ENCODE assay signal across 23 cellular contexts in the genomic region with DNA sequence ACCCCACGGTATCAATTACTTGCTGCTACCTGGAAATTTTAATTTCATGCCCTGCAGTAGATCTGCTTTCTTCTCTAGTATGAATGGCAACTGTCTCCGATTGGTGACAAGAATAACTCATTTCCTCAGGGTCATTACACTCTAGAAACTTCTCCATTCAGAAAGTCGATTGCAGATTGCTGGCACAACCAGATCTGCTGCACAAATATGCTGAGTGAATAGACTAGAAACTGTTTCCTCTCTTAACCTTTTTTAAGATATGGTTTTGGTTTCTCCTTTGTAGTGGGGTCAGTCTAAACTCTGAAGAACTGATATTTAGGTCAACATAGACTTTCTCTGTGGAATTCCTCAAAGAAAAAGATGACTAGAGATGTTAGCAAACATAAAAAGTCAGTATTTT.
DNase-seq lines count a peak whose midpoint lies in the region; ATAC-seq, FAIRE-seq and TF ChIP-seq lines count a peak whose summit lies in the region.
"Had no signal": no experiment of that assay in that cellular context is flagged by ENCODE, and none has a peak within 500 bp of the region (broad histone marks: within the 10 kb centered on the region; RNA-seq: fewer than 3 reads in every experiment).

No MANE protein-coding gene starts in this region.

- TF ChIP-seq POLR2A in GM12892 (IDR thresholded peaks at IDR 0.05; ENCODE audit: low read depth, low read length): no peak
- TF ChIP-seq POLR2A in testis (IDR thresholded peaks at IDR 0.05): no peak

- WGBS in testis, 2 donors: 51 to 59% methylated on average over 3 of the region's 3 CpGs

- peak overlapping the region; percentile 53 for H3K4me2 ChIP-seq in KMS-11
- H3K4me2 ChIP-seq: BLaER1 had no signal

- H3K4me3 ChIP-seq in KMS-11 (IDR thresholded peaks at IDR 0.05; ENCODE audit: insufficient read depth, low read depth, low read length) (no peak overlapping the region), testis (no peak overlapping the region)
- H3K4me3 ChIP-seq: BLaER1, K562, SJCRH30 had no signal

- peak overlapping the region; percentile 3; the same call in 1 of the 2 replicates for H3K9ac ChIP-seq in KMS-11
- H3K9ac ChIP-seq: BLaER1 had no signal

- H3K79me2 ChIP-seq in KMS-11 (ENCODE audit: insufficient read depth, low read depth): no peaks in the 10 kb centered on the region

- no peaks in the 10 kb centered on the region for H3K27me3 ChIP-seq in KMS-11 (ENCODE audit: insufficient read depth, low read depth)
- H3K27me3 ChIP-seq in testis: no peaks in the 10 kb centered on the region
- H3K27me3 ChIP-seq: BLaER1, SJCRH30 had no signal

- peak overlapping the region; percentile 41 for H3K27ac ChIP-seq in KMS-11
- peak overlapping the region; percentile 3 to 39 for H3K27ac ChIP-seq in testis
- H3K27ac ChIP-seq: BLaER1, SJCRH30 had no signal

- no peaks in the 10 kb centered on the region for H3K9me3 ChIP-seq in testis
- H3K9me3 ChIP-seq: BLaER1, SJCRH30 had no signal

- TF ChIP-seq CTCF in KMS-11 (conservative IDR thresholded peaks at IDR 0.05; ENCODE audit: low read depth, low read length) (no peak), testis (IDR thresholded peaks at IDR 0.05) (no peak)

- H3K4me1 ChIP-seq in KMS-11 (ENCODE audit: low read depth, poor library complexity, severe bottlenecking): peaks cover 65% of the 10 kb centered on the region
- H3K4me1 ChIP-seq in testis: peaks cover 18% of the 10 kb centered on the region
- H3K4me1 ChIP-seq: BLaER1 had no signal

- FAIRE-seq in GM12892 (lab: Jason Lieb, UNC) (peak; percentile 74), endometrium (lab: Jason Lieb, UNC) (peak; percentile 54)
- FAIRE-seq: A204.1, K562 had no signal

- DNase-seq in GM12892 (ENCODE audit: insufficient read length): no peak
- DNase-seq in testis: no peak
- no peak for DNase-seq in left lobe of liver (ENCODE audit: low spot score)
- no peak for DNase-seq in SIG-M5 (lab: John Stamatoyannopoulos, UW)
- DNase-seq in HEK293T (ENCODE audit: extremely low spot score): no peak
- DNase-seq: CD4-positive, CD25-positive, alpha-beta regulatory T cell; DMS153; DND-41; NCI-H1694 treated with DMSO at 0.1 percent for 48 hours; NCI-H2171 treated with DMSO at 0.1 percent for 48 hours; NCI-H446; NCI-H524 treated with DMSO at 0.1 percent for 48 hours; NCI-H774; NK-92 treated with Interleukin-12 subunit alpha and Interleukin-12 subunit beta, amount 100 ng/mL, for 24 hours; PC-3; SJCRH30 had no signal

- ATAC-seq in left lobe of liver: no peak
- ATAC-seq: HCT116, K562, PC-3, SK-N-SH treated with all-trans-retinoic acid at 6 μM for 48 hours had no signal

- POLR2A ChIA-PET in HEK293T (lab: Yijun Ruan, JAX): no interaction called here

- peak overlapping the region; percentile 45 for H2AFZ ChIP-seq in KMS-11 (ENCODE audit: low read depth)

- H4K20me1 ChIP-seq in KMS-11 (ENCODE audit: insufficient read depth): no peaks in the 10 kb centered on the region
- H4K20me1 ChIP-seq: BLaER1 had no signal

- H3K36me3 ChIP-seq in KMS-11 (ENCODE audit: insufficient read depth) (no peaks in the 10 kb centered on the region), testis (ENCODE audit: low read depth, missing control alignments) (no peaks in the 10 kb centered on the region)
- H3K36me3 ChIP-seq: BLaER1, SJCRH30 had no signal

- intact Hi-C loops in testis (cut with DNase I; ENCODE audit: low total_unique reads): no loop called here

- CTCF ChIA-PET in HEK293T (lab: Yijun Ruan, JAX): no interaction called here

TF ChIP-seq in HEK293T, 16 proteins besides CTCF, POLR2A, EP300 and RAD21:
- no peak for TF ChIP-seq SUZ12 (IDR thresholded peaks at IDR 0.05)
- no peak for TF ChIP-seq SP1 (IDR thresholded peaks at IDR 0.05)
- TF ChIP-seq ELF4 (IDR thresholded peaks at IDR 0.05): no peak
- no peak for TF ChIP-seq TARDBP (IDR thresholded peaks at IDR 0.05)
- TF ChIP-seq, protein P1, sequence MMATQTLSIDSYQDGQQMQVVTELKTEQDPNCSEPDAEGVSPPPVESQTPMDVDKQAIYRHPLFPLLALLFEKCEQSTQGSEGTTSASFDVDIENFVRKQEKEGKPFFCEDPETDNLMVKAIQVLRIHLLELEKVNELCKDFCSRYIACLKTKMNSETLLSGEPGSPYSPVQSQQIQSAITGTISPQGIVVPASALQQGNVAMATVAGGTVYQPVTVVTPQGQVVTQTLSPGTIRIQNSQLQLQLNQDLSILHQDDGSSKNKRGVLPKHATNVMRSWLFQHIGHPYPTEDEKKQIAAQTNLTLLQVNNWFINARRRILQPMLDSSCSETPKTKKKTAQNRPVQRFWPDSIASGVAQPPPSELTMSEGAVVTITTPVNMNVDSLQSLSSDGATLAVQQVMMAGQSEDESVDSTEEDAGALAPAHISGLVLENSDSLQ (IDR thresholded peaks at IDR 0.05): no peak
- no peak for TF ChIP-seq FOXM1 (IDR thresholded peaks at IDR 0.05; ENCODE audit: borderline replicate concordance)
